ENCODE assay signal across 1 cellular context in genomic region chr5:90613918-90614504, GRCh38.
TF ChIP-seq lines count a peak whose summit lies in the region.

No MANE protein-coding gene starts in this region.

TF ChIP-seq in GM12878, 131 proteins besides CTCF, POLR2A, EP300 and RAD21 (continued from another document):
- no peak for TF ChIP-seq ZBTB11 (CRISPR knock-in tag; IDR thresholded peaks at IDR 0.05)
- no peak for TF ChIP-seq NFIC (IDR thresholded peaks at IDR 0.05; ENCODE audit: low read depth, low read length)
- TF ChIP-seq IKZF2 (IDR thresholded peaks at IDR 0.05), result no peak
- no peak for TF ChIP-seq ZSCAN29 (IDR thresholded peaks at IDR 0.05)
- TF ChIP-seq TCF3 (IDR thresholded peaks at IDR 0.05; ENCODE audit: borderline replicate concordance, insufficient read depth, low read depth, low read length), result no peak
- no peak for TF ChIP-seq FOS (IDR thresholded peaks at IDR 0.05; ENCODE audit: borderline replicate concordance, extremely low read depth, insufficient read length)
- TF ChIP-seq ZNF592 (IDR thresholded peaks at IDR 0.05), result no peak
